Comparison of ENCODE assay signal across 21 cellular contexts in genomic region chr9:106534800-106535199, GRCh38.
A peak's percentile ranks its signal among the peaks of the same experiment; 100 is the strongest.
DNase-seq lines count a peak whose midpoint lies in the region; ATAC-seq, FAIRE-seq and TF ChIP-seq lines count a peak whose summit lies in the region.
"Had no signal": no experiment of that assay in that cellular context is flagged by ENCODE, and none has a peak within 500 bp of the region (broad histone marks: within the 10 kb centered on the region; RNA-seq: fewer than 3 reads in every experiment).

No MANE protein-coding gene starts in this region.

- H4K91ac ChIP-seq in trophoblast cell (ENCODE audit: low read depth, low read length) = no peak overlapping the region

- no peaks in the 10 kb centered on the region for H3K4me1 ChIP-seq in astrocyte (ENCODE audit: insufficient read depth, low read length)
- peaks cover 22% of the 10 kb centered on the region for H3K4me1 ChIP-seq in mesodermal cell (ENCODE audit: control insufficient read depth, insufficient read depth, low read length, poor library complexity, severe bottlenecking)
- peaks cover 9 to 19% of the 10 kb centered on the region in 2 experiments for H3K4me1 ChIP-seq in trophoblast cell (ENCODE audit: control insufficient read depth in 1 of 2, insufficient read depth in 2 of 2, low read length in 2 of 2)
- H3K4me1 ChIP-seq in HepG2 (ENCODE audit: insufficient read depth, low read length) = no peaks in the 10 kb centered on the region
- H3K4me1 ChIP-seq: Caco-2 had no signal

- TF ChIP-seq RAD21 in HepG2 (CRISPR knock-in tag; IDR thresholded peaks at IDR 0.05) = no peak

- peaks cover 3% of the 10 kb centered on the region for H3K9me3 Mint-ChIP-seq in astrocyte (ENCODE audit: unreplicated experiment)
- H3K9me3 Mint-ChIP-seq: H9 had no signal

- no peak overlapping the region for H3K23ac ChIP-seq in trophoblast cell (ENCODE audit: low read length)

- H3K18ac ChIP-seq in trophoblast cell (ENCODE audit: low read length) = no peak overlapping the region

- no peak overlapping the region for H3K4ac ChIP-seq in trophoblast cell (ENCODE audit: low read depth, low read length)

- POLR2A ChIA-PET in HepG2 (lab: Yijun Ruan, JAX) = no interaction called here

- H3K79me2 ChIP-seq in astrocyte (ENCODE audit: insufficient read depth, low read length) (no peaks in the 10 kb centered on the region), trophoblast cell (ENCODE audit: control insufficient read depth, insufficient read depth, low read length, poor library complexity) (peaks cover 5% of the 10 kb centered on the region), HepG2 (ENCODE audit: insufficient read depth, low read length) (no peaks in the 10 kb centered on the region)

- H3K9me3 ChIP-seq in astrocyte (ENCODE audit: insufficient read depth, low read depth, low read length) = no peaks in the 10 kb centered on the region
- no peaks in the 10 kb centered on the region for H3K9me3 ChIP-seq in mesodermal cell (ENCODE audit: control insufficient read depth, low read length)
- no peaks in the 10 kb centered on the region for H3K9me3 ChIP-seq in trophoblast cell (ENCODE audit: insufficient read depth, low read depth, low read length)
- no peaks in the 10 kb centered on the region for H3K9me3 ChIP-seq in MG63
- H3K9me3 ChIP-seq in HepG2 (ENCODE audit: low read length) = no peaks in the 10 kb centered on the region
- H3K9me3 ChIP-seq: BLaER1, Caco-2 had no signal

- CTCF ChIA-PET in HepG2 (lab: Yijun Ruan, JAX; ENCODE audit: low intra/inter-chr PET ratio, low total read pairs) = no interaction called here

- no peak overlapping the region for H2AK5ac ChIP-seq in trophoblast cell (ENCODE audit: low read length)

- 89 to 97% methylated on average over 2 to 3 of the region's 3 CpGs for WGBS in mesodermal cell (ENCODE audit: insufficient coverage in 2 of 2), 2 experiments
- WGBS in trophoblast cell (ENCODE audit: extremely low coverage, insufficient coverage, insufficient read length) = no CpG with 5 or more reads among the region's 3 CpGs
- 22% methylated on average over 3 of the region's 3 CpGs for WGBS in HepG2 (ENCODE audit: low lambda C conversion rate)

- H2BK12ac ChIP-seq in trophoblast cell (ENCODE audit: low read length) = no peak overlapping the region

- H3K4me1 Mint-ChIP-seq in astrocyte (ENCODE audit: low read depth, unreplicated experiment) = peaks cover 24% of the 10 kb centered on the region
- H3K4me1 Mint-ChIP-seq: B cell; CD4-positive, CD25-positive, alpha-beta regulatory T cell had no signal

- H3K4me3 Mint-ChIP-seq in astrocyte (ENCODE audit: unreplicated experiment) = no peak overlapping the region
- H3K4me3 Mint-ChIP-seq: B cell; CD4-positive, CD25-positive, alpha-beta regulatory T cell; CD8-positive, alpha-beta T cell; H9 had no signal

- DNase-seq in astrocyte (ENCODE audit: low read depth) = no peak
- DNase-seq in trophoblast cell = no peak
- DNase-seq in RKO (ENCODE audit: low spot score) = no peak
- DNase-seq in MG63 = no peak
- no peak for DNase-seq in HepG2 (ENCODE audit: low spot score)
- DNase-seq: Caco-2; CD4-positive, CD25-positive, alpha-beta regulatory T cell; CD8-positive, alpha-beta T cell; DMS153; DND-41 had no signal

- H3K36me3 ChIP-seq in astrocyte (ENCODE audit: insufficient read depth, low read length) (no peaks in the 10 kb centered on the region), mesodermal cell (ENCODE audit: control insufficient read depth, insufficient read depth, low read length) (no peaks in the 10 kb centered on the region), trophoblast cell (ENCODE audit: control insufficient read depth in 1 of 2, insufficient read depth in 2 of 2, low read length in 2 of 2) (peaks cover 0 to 2% of the 10 kb centered on the region in 2 experiments), MG63 (no peaks in the 10 kb centered on the region), HepG2 (replicated peaks in 1 of 2; ENCODE audit: control insufficient read depth in 1 of 2, insufficient read depth in 2 of 2, low read length in 2 of 2) (no peaks in the 10 kb centered on the region)
- H3K36me3 ChIP-seq: BLaER1 had no signal

- H3K79me1 ChIP-seq in trophoblast cell (ENCODE audit: low read length) = peaks cover 32% of the 10 kb centered on the region

- in situ Hi-C loops in HepG2 (cut with HindIII; ENCODE audit: extremely low pct_ligation_motif_present, low pct_unique_long_range_greater_than_20kb) = no loop called here

- no TSS peak for BruUV-seq in HepG2 (replicated peaks; lab: Mats Ljungman, UMichigan)

- H4K8ac ChIP-seq in trophoblast cell (ENCODE audit: low read depth, low read length) = no peak overlapping the region

- intact Hi-C loops in HepG2 (cut with micrococcal nuclease; ENCODE audit: unreplicated experiment) = no loop called here

- no peaks in the 10 kb centered on the region for H3K36me3 Mint-ChIP-seq in astrocyte (ENCODE audit: low read depth, unreplicated experiment)
- H3K36me3 Mint-ChIP-seq: CD4-positive, CD25-positive, alpha-beta regulatory T cell; CD8-positive, alpha-beta T cell had no signal

- H2BK5ac ChIP-seq in trophoblast cell (ENCODE audit: low read depth, low read length, poor library complexity) = peak overlapping the region; percentile 58

- H3K4me3 ChIP-seq in astrocyte (ENCODE audit: insufficient read depth, low read depth, low read length) = no peak overlapping the region
- no peak overlapping the region for H3K4me3 ChIP-seq in mesodermal cell (ENCODE audit: extremely low read depth, insufficient read depth, low read length, poor library complexity, severe bottlenecking)
- no peak overlapping the region for H3K4me3 ChIP-seq in trophoblast cell (ENCODE audit: low read depth, low read length)
- H3K4me3 ChIP-seq in MG63 = no peak overlapping the region
- no peak overlapping the region for H3K4me3 ChIP-seq in HepG2 (replicated peaks in 1 of 3; ENCODE audit: insufficient read depth in 1 of 3, low read depth in 2 of 3, low read length in 3 of 3)
- H3K4me3 ChIP-seq: BLaER1 had no signal

- H3K4me2 ChIP-seq in astrocyte (ENCODE audit: low read length) (no peak overlapping the region), trophoblast cell (ENCODE audit: low read length) (no peak overlapping the region), HepG2 (ENCODE audit: low read depth, low read length) (no peak overlapping the region)
- H3K4me2 ChIP-seq: BLaER1 had no signal

- peak overlapping the region; percentile 46 for H3K14ac ChIP-seq in trophoblast cell (ENCODE audit: low read length)

- TF ChIP-seq CTCF in astrocyte (IDR thresholded peaks at IDR 0.05; ENCODE audit: insufficient read depth, low read depth, low read length) = no peak
- no peak for TF ChIP-seq CTCF in HepG2 (CRISPR knock-in tag; IDR thresholded peaks at IDR 0.05)

- H4K20me1 ChIP-seq in astrocyte (ENCODE audit: insufficient read depth, low read length) = no peaks in the 10 kb centered on the region
- no peaks in the 10 kb centered on the region for H4K20me1 ChIP-seq in HepG2 (ENCODE audit: insufficient read depth, low read length)
- H4K20me1 ChIP-seq: BLaER1 had no signal

- H3K9ac ChIP-seq in astrocyte (ENCODE audit: low read length) (no peak overlapping the region), trophoblast cell (ENCODE audit: low read length) (no peak overlapping the region), HepG2 (ENCODE audit: insufficient read depth, low read depth, low read length) (no peak overlapping the region)
- H3K9ac ChIP-seq: BLaER1 had no signal

- no peak for TF ChIP-seq POLR2A in HepG2 (IDR thresholded peaks at IDR 0.05; ENCODE audit: insufficient read depth in 1 of 2, low read depth in 2 of 2, low read length in 2 of 2)

- H3K27me3 ChIP-seq in astrocyte (ENCODE audit: insufficient read depth, low read length) = no peaks in the 10 kb centered on the region
- no peaks in the 10 kb centered on the region for H3K27me3 ChIP-seq in trophoblast cell (ENCODE audit: insufficient read depth, low read length)
- no peaks in the 10 kb centered on the region for H3K27me3 ChIP-seq in MG63
- no peaks in the 10 kb centered on the region for H3K27me3 ChIP-seq in HepG2 (ENCODE audit: control insufficient read depth in 1 of 2, insufficient read depth in 2 of 2, low read length in 2 of 2)
- H3K27me3 ChIP-seq: BLaER1 had no signal

- FAIRE-seq in astrocyte (lab: Jason Lieb, UNC) (no peak), HepG2 (lab: Jason Lieb, UNC) (no peak)
- FAIRE-seq: A204.1, G401.6, GM18507, H1 had no signal

- peak overlapping the region; percentile 59 for H2BK120ac ChIP-seq in trophoblast cell (ENCODE audit: insufficient read depth, low read length, poor library complexity)

- no peak for ATAC-seq in GM21576 (IDR thresholded peaks at IDR 0.05; ENCODE audit: unreplicated experiment)
- no peak for ATAC-seq in HepG2
- ATAC-seq: CD8-positive, alpha-beta T cell; HCT116 had no signal

- H2AFZ ChIP-seq in astrocyte (ENCODE audit: low read depth, low read length) = no peak overlapping the region
- H2AFZ ChIP-seq in trophoblast cell (ENCODE audit: insufficient read depth, low read length, poor library complexity) = no peak overlapping the region
- H2AFZ ChIP-seq in HepG2 (ENCODE audit: low read length) = no peak overlapping the region

- peak overlapping the region; percentile 64 for H3K27ac Mint-ChIP-seq in astrocyte (ENCODE audit: unreplicated experiment)
- H3K27ac Mint-ChIP-seq: B cell; CD4-positive, CD25-positive, alpha-beta regulatory T cell; CD8-positive, alpha-beta T cell had no signal

- no peaks in the 10 kb centered on the region for H3K27me3 Mint-ChIP-seq in astrocyte (ENCODE audit: low read depth, unreplicated experiment)
- H3K27me3 Mint-ChIP-seq: B cell; CD4-positive, CD25-positive, alpha-beta regulatory T cell had no signal

- H3K27ac ChIP-seq in astrocyte (ENCODE audit: low read depth, low read length) (no peak overlapping the region), mesodermal cell (ENCODE audit: low read depth, low read length, severe bottlenecking) (peak overlapping the region; percentile 41), trophoblast cell (ENCODE audit: low read depth, low read length) (peak overlapping the region; percentile 80), HepG2 (ENCODE audit: extremely low read length, insufficient read depth, low read length) (no peak overlapping the region)
- H3K27ac ChIP-seq: BLaER1, C4-2B had no signal

- TF ChIP-seq EP300 in HepG2 (IDR thresholded peaks at IDR 0.05; ENCODE audit: low read depth in 2 of 2, low read length in 2 of 2) (no peak), HepG2 (CRISPR knock-in tag; IDR thresholded peaks at IDR 0.05; ENCODE audit: borderline replicate concordance) (no peak)

- H4K12ac ChIP-seq in trophoblast cell (ENCODE audit: low read depth, low read length) = no peak overlapping the region

TF ChIP-seq in HepG2, 621 proteins besides CTCF, POLR2A, EP300 and RAD21:
- TF ChIP-seq KDM6A (CRISPR knock-in tag; IDR thresholded peaks at IDR 0.05; ENCODE audit: low read depth) = no peak
- TF ChIP-seq HOXA7 (CRISPR knock-in tag; IDR thresholded peaks at IDR 0.05) = no peak

Comparison
In these comparisons a context has a peak if more than half of its experiments do, and no peak if none do; other contexts are left out.
1. H3K27ac ChIP-seq: peak in mesodermal cell (single experiment) and trophoblast cell (single experiment); none in astrocyte (single experiment) and HepG2 (single experiment).